Comparison of ENCODE assay signal across 8 cellular contexts in genomic region chr20:3173582-3174441, GRCh38. TPM values are rescaled to one million over a fixed set of nuclear protein-coding genes. Genes with fewer than 3 reads are reported as not detected.
DNase-seq lines count a peak whose midpoint lies in the region; ATAC-seq lines count a peak whose summit lies in the region.

No MANE protein-coding gene starts in this region.

- peaks cover 5 to 15% (median 11%) of the 10 kb centered on the region in 10 experiments; a peak in 15 of 20 replicates for H3K4me1 ChIP-seq in BLaER1 treated with 17β-estradiol and CSF1 and Interleukin-3, amounts not matched to agents 10 nM and 100 nM
- H3K4me1 ChIP-seq in endocrine pancreas (ENCODE audit: control insufficient read depth, insufficient read depth, low read length) = no peaks in the 10 kb centered on the region

- H3K27ac ChIP-seq in BLaER1 treated with 17β-estradiol and CSF1 and Interleukin-3, amounts not matched to agents 10 nM and 100 nM = peak overlapping the region in 4 of 11 experiments; percentile 66 to 76 (median 68); a peak in 9 of 22 replicates

- DNase-seq in NOMO-1 (lab: John Stamatoyannopoulos, UW; ENCODE audit: unreplicated experiment in 2 of 2) = peak; percentile 59 to 87
- DNase-seq in activated CD8-positive, alpha-beta memory T cell treated with anti-CD3 and anti-CD28 coated beads, Interleukin-2, amount 50 U/mL, for 1 hour (ENCODE audit: extremely low read depth) = peak; percentile 68
- peak; percentile 96 for DNase-seq in mesenteric fat pad (ENCODE audit: low spot score)
- peak; percentile 75 for DNase-seq in stimulated activated CD8-positive, alpha-beta memory T cell treated with anti-CD3 and anti-CD28 coated beads, Interleukin-15, amount 100 ng/mL, for 1 hour (ENCODE audit: low read depth)

- H3K9me3 ChIP-seq in BLaER1 treated with 17β-estradiol and CSF1 and Interleukin-3, amounts not matched to agents 10 nM and 100 nM (replicated peaks in 1 of 11) = no peaks in the 10 kb centered on the region
- no peaks in the 10 kb centered on the region for H3K9me3 ChIP-seq in endocrine pancreas (ENCODE audit: control insufficient read depth, low read length)

- ATAC-seq in GM19395 (IDR thresholded peaks at IDR 0.05; ENCODE audit: unreplicated experiment) (peak; percentile 80), HG03521 (IDR thresholded peaks at IDR 0.05; ENCODE audit: unreplicated experiment) (peak; percentile 86)

- no peaks in the 10 kb centered on the region for H3K36me3 ChIP-seq in BLaER1 treated with 17β-estradiol and CSF1 and Interleukin-3, amounts not matched to agents 10 nM and 100 nM
- no peaks in the 10 kb centered on the region for H3K36me3 ChIP-seq in endocrine pancreas (ENCODE audit: control insufficient read depth, insufficient read depth, low read length)

- peak overlapping the region; percentile 65 to 84 (median 79); a peak in 20 of 22 replicates for H3K9ac ChIP-seq in BLaER1 treated with 17β-estradiol and CSF1 and Interleukin-3, amounts not matched to agents 10 nM and 100 nM
- peak overlapping the region; percentile 76 for H3K9ac ChIP-seq in endocrine pancreas (ENCODE audit: control insufficient read depth, insufficient read depth, low read length)

- peaks cover 0 to 43% (median 18%) of the 10 kb centered on the region in 11 experiments; a peak in 11 of 22 replicates for H4K20me1 ChIP-seq in BLaER1 treated with 17β-estradiol and CSF1 and Interleukin-3, amounts not matched to agents 10 nM and 100 nM

- H3K27me3 ChIP-seq in BLaER1 treated with 17β-estradiol and CSF1 and Interleukin-3, amounts not matched to agents 10 nM and 100 nM = peaks cover 54 to 79% (median 69%) of the 10 kb centered on the region in 11 experiments
- H3K27me3 ChIP-seq in endocrine pancreas (ENCODE audit: control insufficient read depth, insufficient read depth, low read length) = no peaks in the 10 kb centered on the region

- H3K4me2 ChIP-seq in BLaER1 treated with 17β-estradiol and CSF1 and Interleukin-3, amounts not matched to agents 10 nM and 100 nM = peak overlapping the region; percentile 83 to 99 (median 97)

- peak overlapping the region; percentile 70 to 88 (median 78) for H3K4me3 ChIP-seq in BLaER1 treated with 17β-estradiol and CSF1 and Interleukin-3, amounts not matched to agents 10 nM and 100 nM
- H3K4me3 ChIP-seq in endocrine pancreas (ENCODE audit: control insufficient read depth, insufficient read depth, low read length) = peak overlapping the region; percentile 68

RNA-seq across cellular contexts. Expression of gene LZTS3, which starts 0.5 kb away (rescaled TPM):
- 6.2 TPM for total RNA-seq in mesenteric fat pad

RNA-seq across cellular contexts. Expression of gene FASTKD5, which starts 14.1 kb away (rescaled TPM):
- 15.4 TPM for total RNA-seq in mesenteric fat pad

RNA-seq across cellular contexts. Expression of gene UBOX5, which starts 14.1 kb away (rescaled TPM):
- 3.7 TPM for total RNA-seq in mesenteric fat pad

RNA-seq across cellular contexts. Expression of gene DDRGK1, which starts 30.7 kb away (rescaled TPM):
- 59.3 TPM for total RNA-seq in mesenteric fat pad

RNA-seq across cellular contexts. Expression of gene ITPA, which starts 35.5 kb away (rescaled TPM):
- total RNA-seq in mesenteric fat pad = 38.0 TPM
